ENCODE assay signal across 22 cellular contexts in genomic region chr1:41610361-41610760, GRCh38.
DNase-seq lines count a peak whose midpoint lies in the region; ATAC-seq and TF ChIP-seq lines count a peak whose summit lies in the region.
"Had no signal": no experiment of that assay in that cellular context is flagged by ENCODE, and none has a peak within 500 bp of the region (broad histone marks: within the 10 kb centered on the region; RNA-seq: fewer than 3 reads in every experiment).

No MANE protein-coding gene starts in this region.

- H3K36me3 ChIP-seq in endodermal cell (ENCODE audit: control insufficient read depth, insufficient read depth, low read length) (no peaks in the 10 kb centered on the region), sigmoid colon (no peaks in the 10 kb centered on the region), Peyer's patch (no peaks in the 10 kb centered on the region)
- H3K36me3 ChIP-seq: SJCRH30 had no signal

- no peaks in the 10 kb centered on the region for H3K27me3 Mint-ChIP-seq in natural killer cell (ENCODE audit: low read depth in 2 of 2)
- no peaks in the 10 kb centered on the region for H3K27me3 Mint-ChIP-seq in natural killer cell treated with Interleukin-12 subunit alpha and Interleukin-12 subunit beta and Interleukin-15 and Interleukin-18, amount 100 ng/mL, for 72 hours
- H3K27me3 Mint-ChIP-seq in endodermal cell (ENCODE audit: insufficient read depth), result no peaks in the 10 kb centered on the region
- H3K27me3 Mint-ChIP-seq: CD4-positive, alpha-beta memory T cell had no signal

- H3K4me1 ChIP-seq in endodermal cell (ENCODE audit: control insufficient read depth, insufficient read depth, low read length) (no peaks in the 10 kb centered on the region), sigmoid colon (peaks cover 0 to 7% (median 0%) of the 10 kb centered on the region in 4 donors), Peyer's patch (no peaks in the 10 kb centered on the region)
- H3K4me1 ChIP-seq: Caco-2 had no signal

- H3K9ac ChIP-seq in endodermal cell (ENCODE audit: extremely low read depth, low read length, poor library complexity, severe bottlenecking), result no peak overlapping the region

- H3K27me3 ChIP-seq in endodermal cell (ENCODE audit: control insufficient read depth, insufficient read depth, low read length, poor library complexity, severe bottlenecking) (no peaks in the 10 kb centered on the region), sigmoid colon (no peaks in the 10 kb centered on the region), Peyer's patch (no peaks in the 10 kb centered on the region)
- H3K27me3 ChIP-seq: SJCRH30 had no signal

- H3K36me3 Mint-ChIP-seq in natural killer cell (no peaks in the 10 kb centered on the region), endodermal cell (ENCODE audit: low read depth) (no peaks in the 10 kb centered on the region)
- H3K36me3 Mint-ChIP-seq in natural killer cell treated with Interleukin-12 subunit alpha and Interleukin-12 subunit beta and Interleukin-15 and Interleukin-18, amount 100 ng/mL, for 72 hours, result no peaks in the 10 kb centered on the region
- peaks cover 16 to 32% of the 10 kb centered on the region in 2 donors for H3K36me3 Mint-ChIP-seq in activated naive CD4-positive, alpha-beta T cell treated with anti-CD3 and anti-CD28 coated beads, Interleukin-2, amount 50 U/mL, for 72 hours

- WGBS in endodermal cell (ENCODE audit: insufficient coverage in 1 of 2, insufficient read length in 1 of 2), 2 experiments, result 91 to 100% methylated on average over 1 to 4 of the region's 4 CpGs
- WGBS in sigmoid colon, 2 donors, result 95 to 96% methylated on average over 4 of the region's 4 CpGs

- TF ChIP-seq CTCF in natural killer cell (IDR thresholded peaks at IDR 0.05) (no peak), endodermal cell (conservative IDR thresholded peaks at IDR 0.05) (no peak), sigmoid colon (IDR thresholded peaks at IDR 0.05) (no peak), Peyer's patch (IDR thresholded peaks at IDR 0.05) (no peak)

- no peak for TF ChIP-seq EP300 in sigmoid colon (IDR thresholded peaks at IDR 0.05)

- DNase-seq in natural killer cell (no peak), endodermal cell (peak; percentile 35), sigmoid colon (peak; percentile 45), Peyer's patch (no peak)
- DNase-seq in natural killer cell treated with Interleukin-12 subunit alpha and Interleukin-12 subunit beta and Interleukin-15 and Interleukin-18, amount 100 ng/mL, for 72 hours (ENCODE audit: low spot score), result no peak
- no peak for DNase-seq in activated naive CD4-positive, alpha-beta T cell treated with anti-CD3 and anti-CD28 coated beads, Interleukin-2, amount 50 U/mL, for 72 hours (ENCODE audit: low spot score in 2 of 2)
- DNase-seq: C1 segment of cervical spinal cord; Caco-2; CD4-positive, alpha-beta memory T cell; DMS79 treated with DMSO at 0.1 percent for 48 hours; Karpas-422; MV-4-11; NCI-H1105; NCI-H1436 treated with DMSO at 0.1 percent for 48 hours; NCI-H1930; NCI-H446; NCI-H524 treated with DMSO at 0.1 percent for 48 hours; SJCRH30 had no signal

- H3K9me3 ChIP-seq in endodermal cell (ENCODE audit: control insufficient read depth, low read length), result no peaks in the 10 kb centered on the region
- no peaks in the 10 kb centered on the region for H3K9me3 ChIP-seq in sigmoid colon
- H3K9me3 ChIP-seq in Peyer's patch, result no peaks in the 10 kb centered on the region
- H3K9me3 ChIP-seq: Caco-2, SJCRH30 had no signal

- H3K4me3 ChIP-seq in endodermal cell (ENCODE audit: low read length) (no peak overlapping the region), sigmoid colon (no peak overlapping the region), Peyer's patch (no peak overlapping the region)
- H3K4me3 ChIP-seq: SJCRH30 had no signal

- H3K4me3 Mint-ChIP-seq in natural killer cell (no peak overlapping the region), endodermal cell (no peak overlapping the region)
- H3K4me3 Mint-ChIP-seq in natural killer cell treated with Interleukin-12 subunit alpha and Interleukin-12 subunit beta and Interleukin-15 and Interleukin-18, amount 100 ng/mL, for 72 hours, result no peak overlapping the region
- H3K4me3 Mint-ChIP-seq: CD4-positive, alpha-beta memory T cell had no signal

- H3K4me1 Mint-ChIP-seq in natural killer cell (peaks cover 33 to 38% of the 10 kb centered on the region in 2 donors), endodermal cell (peaks cover under 1% of the 10 kb centered on the region)
- peaks cover 21 to 38% of the 10 kb centered on the region in 2 donors for H3K4me1 Mint-ChIP-seq in natural killer cell treated with Interleukin-12 subunit alpha and Interleukin-12 subunit beta and Interleukin-15 and Interleukin-18, amount 100 ng/mL, for 72 hours (ENCODE audit: low read depth in 2 of 2)

- TF ChIP-seq POLR2A in sigmoid colon (IDR thresholded peaks at IDR 0.05) (no peak), Peyer's patch (IDR thresholded peaks at IDR 0.05) (no peak)

- intact Hi-C loops in natural killer cell (cut with micrococcal nuclease) (no loop called here), sigmoid colon (cut with DNase I) (no loop called here)

- H3K9me3 Mint-ChIP-seq in natural killer cell (no peaks in the 10 kb centered on the region), endodermal cell (no peaks in the 10 kb centered on the region)
- H3K9me3 Mint-ChIP-seq in natural killer cell treated with Interleukin-12 subunit alpha and Interleukin-12 subunit beta and Interleukin-15 and Interleukin-18, amount 100 ng/mL, for 72 hours, result peaks cover 3% of the 10 kb centered on the region
- peaks cover 0 to 4% of the 10 kb centered on the region in 2 donors for H3K9me3 Mint-ChIP-seq in activated naive CD4-positive, alpha-beta T cell treated with anti-CD3 and anti-CD28 coated beads, Interleukin-2, amount 50 U/mL, for 72 hours

- ATAC-seq in natural killer cell, result no peak
- no peak for ATAC-seq in natural killer cell treated with Interleukin-12 subunit alpha and Interleukin-12 subunit beta and Interleukin-15 and Interleukin-18, amount 100 ng/mL, for 72 hours
- ATAC-seq in HG02870 (IDR thresholded peaks at IDR 0.05; ENCODE audit: unreplicated experiment), result no peak
- ATAC-seq in activated naive CD4-positive, alpha-beta T cell treated with anti-CD3 and anti-CD28 coated beads, Interleukin-2, amount 50 U/mL, for 72 hours, result no peak
- ATAC-seq: HepG2, Right ventricle myocardium inferior, SK-N-SH treated with all-trans-retinoic acid at 6 μM for 48 hours had no signal

- H3K27ac ChIP-seq in endodermal cell (ENCODE audit: low read depth, low read length) (no peak overlapping the region), sigmoid colon (no peak overlapping the region), Peyer's patch (no peak overlapping the region)
- H3K27ac ChIP-seq: SJCRH30 had no signal

- peak overlapping the region; percentile 0 to 12 for H3K27ac Mint-ChIP-seq in natural killer cell
- no peak overlapping the region for H3K27ac Mint-ChIP-seq in natural killer cell treated with Interleukin-12 subunit alpha and Interleukin-12 subunit beta and Interleukin-15 and Interleukin-18, amount 100 ng/mL, for 72 hours
- H3K27ac Mint-ChIP-seq in endodermal cell, result no peak overlapping the region
- peak overlapping the region in 1 of 2 donors; percentile 72 for H3K27ac Mint-ChIP-seq in activated naive CD4-positive, alpha-beta T cell treated with anti-CD3 and anti-CD28 coated beads, Interleukin-2, amount 50 U/mL, for 72 hours

Comparison
In these comparisons a context has a peak if more than half of its experiments do, and no peak if none do; other contexts are left out.
1. H3K27ac Mint-ChIP-seq: peak in natural killer cell (2 of 2); none in natural killer cell treated with Interleukin-12 subunit alpha and Interleukin-12 subunit beta and Interleukin-15 and Interleukin-18, amount 100 ng/mL, for 72 hours (0 of 2) and endodermal cell (single experiment).
2. DNase-seq: peak in endodermal cell (single experiment) and sigmoid colon (single experiment); none in natural killer cell (single experiment), natural killer cell treated with Interleukin-12 subunit alpha and Interleukin-12 subunit beta and Interleukin-15 and Interleukin-18, amount 100 ng/mL, for 72 hours (single experiment), Peyer's patch (0 of 3) and activated naive CD4-positive, alpha-beta T cell treated with anti-CD3 and anti-CD28 coated beads, Interleukin-2, amount 50 U/mL, for 72 hours (0 of 2).